ENCODE assay signal across 21 cellular contexts in the genomic region with DNA sequence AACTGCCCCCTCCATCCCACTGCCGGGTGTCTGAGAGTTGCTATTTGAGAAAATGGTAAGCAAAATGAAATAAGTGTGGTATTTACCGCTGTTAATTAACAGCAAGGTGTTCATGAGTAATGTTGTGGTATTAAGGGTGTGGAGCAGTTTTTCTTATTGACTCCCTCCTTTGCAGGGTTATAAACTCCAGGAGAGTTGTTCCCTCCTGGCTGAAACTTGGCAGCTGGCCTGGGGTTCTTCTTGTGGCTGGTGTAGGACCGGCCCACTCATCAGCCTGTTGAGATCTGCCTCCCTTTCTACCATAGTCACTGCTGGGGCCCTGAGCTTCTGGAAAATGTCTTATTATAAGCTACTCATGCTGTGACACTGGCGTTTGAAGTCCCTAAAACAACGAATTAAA.
DNase-seq lines count a peak whose midpoint lies in the region; ATAC-seq and FAIRE-seq lines count a peak whose summit lies in the region.
"Had no signal": no experiment of that assay in that cellular context is flagged by ENCODE, and none has a peak within 500 bp of the region (broad histone marks: within the 10 kb centered on the region; RNA-seq: fewer than 3 reads in every experiment).

No MANE protein-coding gene starts in this region.

- H2AK5ac ChIP-seq in mesendoderm (ENCODE audit: low read length) = no peak overlapping the region

- no peak overlapping the region for H3K4me3 Mint-ChIP-seq in naive thymus-derived CD8-positive, alpha-beta T cell
- H3K4me3 Mint-ChIP-seq: CD14-positive monocyte had no signal

- H3K18ac ChIP-seq in mesendoderm (ENCODE audit: low read length) = no peak overlapping the region

- H3K23ac ChIP-seq in mesendoderm (ENCODE audit: low read length) = no peak overlapping the region

- H2BK15ac ChIP-seq in mesendoderm (replicated peaks; ENCODE audit: low read depth) = no peak overlapping the region

- H3K27me3 ChIP-seq in small intestine (ENCODE audit: control insufficient read depth in 2 of 2, insufficient read depth in 2 of 2, low read length in 2 of 2) (no peaks in the 10 kb centered on the region), mesendoderm (ENCODE audit: insufficient read depth, low read length, poor library complexity) (no peaks in the 10 kb centered on the region)

- POLR2A ChIA-PET in naive thymus-derived CD8-positive, alpha-beta T cell (lab: Charles Lee) = no interaction called here

- WGBS in small intestine, 3 donors = 16 to 58% (median 37%) methylated on average over 5 of the region's 5 CpGs
- no CpG with 5 or more reads among the region's 5 CpGs for WGBS in mesendoderm (ENCODE audit: extremely low coverage, insufficient coverage, low lambda C conversion rate)

- DNase-seq in DMS79 (lab: John Stamatoyannopoulos, UW) (peak; percentile 34), astrocyte of the hippocampus (ENCODE audit: low read depth, low spot score) (peak; percentile 20), glomerular visceral epithelial cell (ENCODE audit: extremely low spot score) (peak; percentile 17), small intestine (peak; percentile 84), MV-4-11 (lab: John Stamatoyannopoulos, UW) (no peak), mesendoderm (no peak)
- no peak for DNase-seq in naive thymus-derived CD8-positive, alpha-beta T cell
- DNase-seq: COR-L47, DMS53, GM23248, NCI-H1417 treated with DMSO at 0.1 percent for 48 hours, NCI-H2029, NCI-H510A, NCI-H82, Right ventricle myocardium superior had no signal

- H3K4me2 ChIP-seq in mesendoderm (ENCODE audit: low read length) = no peak overlapping the region
- H3K4me2 ChIP-seq: A549, KMS-11 had no signal

- H3K27ac ChIP-seq in small intestine (ENCODE audit: low read depth in 1 of 2, low read length in 1 of 2) = no peak overlapping the region
- H3K27ac ChIP-seq in mesendoderm (ENCODE audit: low read depth, low read length) = no peak overlapping the region
- H3K27ac ChIP-seq: A549, GM23248, KMS-11 had no signal

- H3K36me3 ChIP-seq in small intestine (ENCODE audit: control insufficient read depth in 2 of 2, insufficient read depth in 2 of 2, low read length in 2 of 2) (no peaks in the 10 kb centered on the region), mesendoderm (ENCODE audit: control insufficient read depth, insufficient read depth, low read length) (no peaks in the 10 kb centered on the region)

- H3K56ac ChIP-seq in mesendoderm (ENCODE audit: low read length) = no peak overlapping the region

- peaks cover 0 to 5% (median 0%) of the 10 kb centered on the region in 5 donors for H3K27me3 Mint-ChIP-seq in naive thymus-derived CD8-positive, alpha-beta T cell

- no peak for FAIRE-seq in small intestine (lab: Jason Lieb, UNC)
- FAIRE-seq: A549, GM12891, HepG2 had no signal

- no peaks in the 10 kb centered on the region for H3K4me1 Mint-ChIP-seq in naive thymus-derived CD8-positive, alpha-beta T cell
- H3K4me1 Mint-ChIP-seq: CD14-positive monocyte had no signal

- no peak overlapping the region for H2BK120ac ChIP-seq in mesendoderm (ENCODE audit: low read depth, low read length)

- H3K4me3 ChIP-seq in small intestine (ENCODE audit: low read depth in 1 of 2, low read length in 2 of 2) = no peak overlapping the region
- H3K4me3 ChIP-seq in mesendoderm (ENCODE audit: low read length) = no peak overlapping the region
- H3K4me3 ChIP-seq: A549, GM23248 had no signal

- ATAC-seq in GM21360 (IDR thresholded peaks at IDR 0.05; ENCODE audit: unreplicated experiment) = no peak
- ATAC-seq in naive thymus-derived CD8-positive, alpha-beta T cell = no peak
- ATAC-seq: A549, HepG2 had no signal

- H3K9me3 Mint-ChIP-seq in naive thymus-derived CD8-positive, alpha-beta T cell = peaks cover 0 to 17% (median 9%) of the 10 kb centered on the region in 9 donors

- H3K9ac ChIP-seq in mesendoderm (ENCODE audit: low read length) = no peak overlapping the region
- H3K9ac ChIP-seq: GM23248, KMS-11 had no signal

- H2BK5ac ChIP-seq in mesendoderm (ENCODE audit: low read length) = no peak overlapping the region

- no peaks in the 10 kb centered on the region for H3K9me3 ChIP-seq in small intestine (ENCODE audit: control insufficient read depth, low read depth)

- H3K79me2 ChIP-seq in mesendoderm (ENCODE audit: control insufficient read depth, insufficient read depth, low read length) = no peaks in the 10 kb centered on the region

- no peak overlapping the region for H3K27ac Mint-ChIP-seq in naive thymus-derived CD8-positive, alpha-beta T cell
- H3K27ac Mint-ChIP-seq: CD14-positive monocyte had no signal

- H4K8ac ChIP-seq in mesendoderm (ENCODE audit: low read depth, low read length) = no peak overlapping the region

- H3K4me1 ChIP-seq in small intestine (ENCODE audit: control insufficient read depth in 2 of 2, insufficient read depth in 1 of 2, low read depth in 1 of 2, low read length in 1 of 2) (peaks cover 0 to 5% of the 10 kb centered on the region in 2 donors), mesendoderm (ENCODE audit: control insufficient read depth, low read depth, low read length) (no peaks in the 10 kb centered on the region)
- H3K4me1 ChIP-seq: A549 had no signal

- H3K4ac ChIP-seq in mesendoderm (ENCODE audit: low read depth, low read length) = no peak overlapping the region

- peaks cover 0 to 1% (median 1%) of the 10 kb centered on the region in 3 donors for H3K36me3 Mint-ChIP-seq in naive thymus-derived CD8-positive, alpha-beta T cell
- H3K36me3 Mint-ChIP-seq: CD14-positive monocyte had no signal

- H3K79me1 ChIP-seq in mesendoderm (ENCODE audit: low read length) = no peaks in the 10 kb centered on the region

- H4K5ac ChIP-seq in mesendoderm (ENCODE audit: low read length) = no peak overlapping the region

Comparison
In these comparisons a context has a peak if more than half of its experiments do, and no peak if none do; other contexts are left out.
1. DNase-seq: peak in DMS79 (single experiment), astrocyte of the hippocampus (single experiment), glomerular visceral epithelial cell (single experiment) and small intestine (single experiment); none in naive thymus-derived CD8-positive, alpha-beta T cell (0 of 10), MV-4-11 (single experiment) and mesendoderm (single experiment).